Comparison of ENCODE assay signal across 8 cellular contexts in genomic region chr9:14413811-14414210, GRCh38.
"Had no signal": no experiment of that assay in that cellular context is flagged by ENCODE, and none has a peak within 500 bp of the region (broad histone marks: within the 10 kb centered on the region; RNA-seq: fewer than 3 reads in every experiment).

No MANE protein-coding gene starts in this region.

- H2AFZ ChIP-seq: GM23248 had no signal

- H3K27ac Mint-ChIP-seq: H9 had no signal

- DNase-seq: GM23248, GOT3, H9, HCEC 1CT, KBM-7 had no signal

- H3K4me3 Mint-ChIP-seq: H9 had no signal

- H3K4me2 ChIP-seq: KMS-11 had no signal

- H3K27ac ChIP-seq: GM23248, KMS-11 had no signal

- H3K4me3 ChIP-seq: GM23248 had no signal

- FAIRE-seq: H54, HTR-8/SVneo had no signal

- H3K9ac ChIP-seq: GM23248, KMS-11 had no signal
